Comparison of ENCODE assay signal across 15 cellular contexts in genomic region chr18:48750485-48751175, GRCh38.
DNase-seq lines count a peak whose midpoint lies in the region; ATAC-seq and TF ChIP-seq lines count a peak whose summit lies in the region.
"Had no signal": no experiment of that assay in that cellular context is flagged by ENCODE, and none has a peak within 500 bp of the region (broad histone marks: within the 10 kb centered on the region; RNA-seq: fewer than 3 reads in every experiment).

No MANE protein-coding gene starts in this region.

- H3K9me3 ChIP-seq in neural progenitor cell (ENCODE audit: low read depth), result no peaks in the 10 kb centered on the region
- no peaks in the 10 kb centered on the region for H3K9me3 ChIP-seq in vagina

- H3K27ac ChIP-seq in neural progenitor cell (no peak overlapping the region), vagina (peak overlapping the region; percentile 70)

- H3K79me2 ChIP-seq in neural progenitor cell (ENCODE audit: low read depth), result no peaks in the 10 kb centered on the region

- H4K20me1 ChIP-seq in neural progenitor cell (ENCODE audit: low read depth), result no peaks in the 10 kb centered on the region

- TF ChIP-seq POLR2A in vagina (IDR thresholded peaks at IDR 0.05), result no peak

- no peaks in the 10 kb centered on the region for H3F3A ChIP-seq in neural progenitor cell (ENCODE audit: low read depth)

- H2AFZ ChIP-seq in neural progenitor cell (replicated peaks), result no peak overlapping the region
- H2AFZ ChIP-seq: GM23338 had no signal

- no peaks in the 10 kb centered on the region for H3K27me3 Mint-ChIP-seq in activated naive CD8-positive, alpha-beta T cell treated with anti-CD3 and anti-CD28 coated beads, Interleukin-2, amount 50 U/mL, for 24 hours
- H3K27me3 Mint-ChIP-seq in activated naive CD8-positive, alpha-beta T cell treated with anti-CD3 and anti-CD28 coated beads for 36 hours, result no peaks in the 10 kb centered on the region
- no peaks in the 10 kb centered on the region for H3K27me3 Mint-ChIP-seq in neural progenitor cell (ENCODE audit: insufficient read depth, low read depth)
- H3K27me3 Mint-ChIP-seq: activated B cell treated with CpG ODN at 0.5 μM for 24 hours; activated naive CD8-positive, alpha-beta T cell had no signal

- peaks cover 5% of the 10 kb centered on the region for H3K4me1 Mint-ChIP-seq in activated naive CD8-positive, alpha-beta T cell treated with anti-CD3 and anti-CD28 coated beads, Interleukin-2, amount 50 U/mL, for 24 hours
- H3K4me1 Mint-ChIP-seq in activated naive CD8-positive, alpha-beta T cell treated with anti-CD3 and anti-CD28 coated beads for 36 hours, result no peaks in the 10 kb centered on the region
- H3K4me1 Mint-ChIP-seq in neural progenitor cell, result peaks cover 7% of the 10 kb centered on the region

- H3K4me2 ChIP-seq in neural progenitor cell, result no peak overlapping the region
- H3K4me2 ChIP-seq: GM23338 had no signal

- no peak overlapping the region for H3K4me3 Mint-ChIP-seq in activated naive CD8-positive, alpha-beta T cell treated with anti-CD3 and anti-CD28 coated beads, Interleukin-2, amount 50 U/mL, for 24 hours
- no peak overlapping the region for H3K4me3 Mint-ChIP-seq in activated naive CD8-positive, alpha-beta T cell treated with anti-CD3 and anti-CD28 coated beads for 36 hours
- no peak overlapping the region for H3K4me3 Mint-ChIP-seq in neural progenitor cell
- H3K4me3 Mint-ChIP-seq: activated B cell treated with CpG ODN at 0.5 μM for 24 hours; activated naive CD8-positive, alpha-beta T cell; GM23338 had no signal

- H3K27ac Mint-ChIP-seq in activated naive CD8-positive, alpha-beta T cell treated with anti-CD3 and anti-CD28 coated beads, Interleukin-2, amount 50 U/mL, for 24 hours, result no peak overlapping the region
- H3K27ac Mint-ChIP-seq in activated naive CD8-positive, alpha-beta T cell treated with anti-CD3 and anti-CD28 coated beads for 36 hours, result no peak overlapping the region
- peak overlapping the region; percentile 2 for H3K27ac Mint-ChIP-seq in neural progenitor cell
- H3K27ac Mint-ChIP-seq: activated B cell treated with CpG ODN at 0.5 μM for 24 hours; activated naive CD8-positive, alpha-beta T cell; GM23338 had no signal

- H3K9me3 Mint-ChIP-seq in activated naive CD8-positive, alpha-beta T cell treated with anti-CD3 and anti-CD28 coated beads, Interleukin-2, amount 50 U/mL, for 24 hours, result no peaks in the 10 kb centered on the region
- H3K9me3 Mint-ChIP-seq in activated naive CD8-positive, alpha-beta T cell treated with anti-CD3 and anti-CD28 coated beads for 36 hours, result no peaks in the 10 kb centered on the region
- no peaks in the 10 kb centered on the region for H3K9me3 Mint-ChIP-seq in neural progenitor cell
- H3K9me3 Mint-ChIP-seq: activated B cell treated with CpG ODN at 0.5 μM for 24 hours, GM23338 had no signal

- TF ChIP-seq CTCF in fibroblast of the aortic adventitia (IDR thresholded peaks at IDR 0.05; ENCODE audit: insufficient read depth, low read length) (no peak), neural progenitor cell (IDR thresholded peaks at IDR 0.05) (no peak), vagina (IDR thresholded peaks at IDR 0.05) (no peak)

- no peak overlapping the region for H3K9ac ChIP-seq in neural progenitor cell

- H3K27me3 ChIP-seq in neural progenitor cell (no peaks in the 10 kb centered on the region), vagina (no peaks in the 10 kb centered on the region)

- ATAC-seq in activated naive CD8-positive, alpha-beta T cell treated with anti-CD3 and anti-CD28 coated beads, Interleukin-2, amount 50 U/mL, for 24 hours, result peak; percentile 7
- no peak for ATAC-seq in GM21825 (IDR thresholded peaks at IDR 0.05; ENCODE audit: unreplicated experiment)
- no peak for ATAC-seq in HG02981 (IDR thresholded peaks at IDR 0.05; ENCODE audit: unreplicated experiment)
- ATAC-seq: GM23338 had no signal

- H3K4me3 ChIP-seq in fibroblast of the aortic adventitia (ENCODE audit: low read depth, low read length) (no peak overlapping the region), neural progenitor cell (no peak overlapping the region), vagina (no peak overlapping the region)
- H3K4me3 ChIP-seq: GM23338 had no signal

- DNase-seq in activated naive CD8-positive, alpha-beta T cell treated with anti-CD3 and anti-CD28 coated beads, Interleukin-2, amount 50 U/mL, for 24 hours, result no peak
- no peak for DNase-seq in activated naive CD8-positive, alpha-beta T cell treated with anti-CD3 and anti-CD28 coated beads for 36 hours
- DNase-seq in fibroblast of the aortic adventitia (ENCODE audit: low read depth) (peak; percentile 73), neural progenitor cell (ENCODE audit: low spot score) (no peak), vagina (ENCODE audit: extremely low spot score in 2 of 2) (no peak), NCI-H226 (no peak)
- DNase-seq: 8988T; activated B cell treated with CpG ODN at 0.5 μM for 24 hours; activated CD8-positive, alpha-beta memory T cell treated with anti-CD3 and anti-CD28 coated beads, Interleukin-2, amount 50 U/mL, for 4 hours; retina; SW 1271 had no signal

- no peaks in the 10 kb centered on the region for H3K36me3 Mint-ChIP-seq in activated naive CD8-positive, alpha-beta T cell treated with anti-CD3 and anti-CD28 coated beads, Interleukin-2, amount 50 U/mL, for 24 hours (ENCODE audit: low read depth)
- H3K36me3 Mint-ChIP-seq in activated naive CD8-positive, alpha-beta T cell treated with anti-CD3 and anti-CD28 coated beads for 36 hours, result no peaks in the 10 kb centered on the region
- H3K36me3 Mint-ChIP-seq in neural progenitor cell, result peaks cover 2% of the 10 kb centered on the region
- H3K36me3 Mint-ChIP-seq: activated naive CD8-positive, alpha-beta T cell had no signal

- H3K4me1 ChIP-seq in neural progenitor cell, result peaks cover 3% of the 10 kb centered on the region
- peaks cover 17% of the 10 kb centered on the region for H3K4me1 ChIP-seq in vagina

- no peaks in the 10 kb centered on the region for H3K36me3 ChIP-seq in neural progenitor cell
- H3K36me3 ChIP-seq in vagina, result no peaks in the 10 kb centered on the region

- intact Hi-C loops in vagina (cut with DNase I), result no loop called here
